12 cellular contexts compared by ENCODE assay signal in genomic region chr3:184498986-184499606, GRCh38.
"Had no signal": no experiment of that assay in that cellular context is flagged by ENCODE, and none has a peak within 500 bp of the region (broad histone marks: within the 10 kb centered on the region; RNA-seq: fewer than 3 reads in every experiment).

No MANE protein-coding gene starts in this region.

- H3K9me3 ChIP-seq: pancreas had no signal

- H3K36me3 ChIP-seq: pancreas had no signal

- H3K4me1 ChIP-seq: foreskin keratinocyte, pancreas had no signal

- H3K4me2 ChIP-seq: hepatocyte had no signal

- DNase-seq: activated CD4-positive, alpha-beta T cell treated with anti-CD3 and anti-CD28 coated beads for 36 hours; activated CD8-positive, alpha-beta T cell treated with anti-CD3 and anti-CD28 coated beads for 36 hours; activated naive CD4-positive, alpha-beta T cell treated with anti-CD3 and anti-CD28 coated beads for 36 hours; activated T-cell treated with anti-CD3 and anti-CD28 coated beads, Interleukin-2, amount 50 U/mL, for 4 hours; anterior cingulate cortex; central memory CD4-positive, alpha-beta T cell; foreskin keratinocyte; mesendoderm; naive thymus-derived CD8-positive, alpha-beta T cell; pancreas; stimulated activated CD4-positive, alpha-beta T cell treated with anti-CD3 and anti-CD28 coated beads, Interleukin-4, amount 100 ng/mL, for 24 hours had no signal

- H3K27ac ChIP-seq: foreskin keratinocyte, hepatocyte, pancreas had no signal

- H2AFZ ChIP-seq: hepatocyte had no signal

- H3K4me3 ChIP-seq: hepatocyte, pancreas had no signal

- H3K79me2 ChIP-seq: hepatocyte had no signal
